Comparison of ENCODE assay signal across 17 cellular contexts in the genomic region with DNA sequence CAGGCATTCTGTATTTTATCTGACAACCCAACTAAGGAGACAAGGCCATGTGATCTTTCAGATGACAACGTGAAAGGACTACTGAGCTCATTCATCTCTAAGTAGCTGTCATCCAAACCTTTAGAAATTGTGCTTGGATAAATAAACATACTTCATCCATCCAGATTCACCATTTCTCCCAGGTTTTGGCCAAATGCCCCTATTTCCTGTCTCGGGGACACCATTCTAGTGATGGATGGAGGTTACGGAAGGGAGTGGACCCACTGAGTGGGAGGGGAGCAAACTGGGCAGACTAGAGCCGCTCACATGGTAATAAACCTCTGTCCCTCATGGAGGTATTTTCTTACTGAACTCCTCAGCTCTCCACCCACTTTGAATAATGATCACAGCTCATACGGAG.
DNase-seq lines count a peak whose midpoint lies in the region; ATAC-seq, FAIRE-seq and TF ChIP-seq lines count a peak whose summit lies in the region.
"Had no signal": no experiment of that assay in that cellular context is flagged by ENCODE, and none has a peak within 500 bp of the region (broad histone marks: within the 10 kb centered on the region; RNA-seq: fewer than 3 reads in every experiment).

No MANE protein-coding gene starts in this region.

- no peak overlapping the region for H3K9ac ChIP-seq in astrocyte (ENCODE audit: low read length)

- H3K9me3 Mint-ChIP-seq in activated naive CD4-positive, alpha-beta T cell treated with anti-CD3 and anti-CD28 coated beads, Interleukin-2, amount 50 U/mL, for 24 hours: no peaks in the 10 kb centered on the region
- H3K9me3 Mint-ChIP-seq in astrocyte (ENCODE audit: unreplicated experiment): peaks cover 3% of the 10 kb centered on the region

- H3K27me3 ChIP-seq in astrocyte (ENCODE audit: insufficient read depth, low read length) (no peaks in the 10 kb centered on the region), right lobe of liver (no peaks in the 10 kb centered on the region), suprapubic skin (no peaks in the 10 kb centered on the region)
- H3K27me3 ChIP-seq: heart right ventricle, spleen had no signal

- 66% methylated on average over 5 of the region's 5 CpGs for WGBS in right lobe of liver (ENCODE audit: insufficient coverage, low coverage, low lambda C conversion rate, missing lambda C conversion rate)
- 80% methylated on average over 5 of the region's 5 CpGs for WGBS in suprapubic skin

- H3K4me1 ChIP-seq in astrocyte (ENCODE audit: insufficient read depth, low read length) (peaks cover 13% of the 10 kb centered on the region), right lobe of liver (peaks cover 0 to 31% (median 8%) of the 10 kb centered on the region in 4 donors), suprapubic skin (peaks cover 38% of the 10 kb centered on the region)

- H3K27ac ChIP-seq in astrocyte (ENCODE audit: low read depth, low read length) (no peak overlapping the region), right lobe of liver (peak overlapping the region; percentile 88 to 96 (median 90)), suprapubic skin (peak overlapping the region; percentile 68)

- TF ChIP-seq CTCF in astrocyte (IDR thresholded peaks at IDR 0.05; ENCODE audit: insufficient read depth, low read depth, low read length): no peak
- TF ChIP-seq CTCF in right lobe of liver (IDR thresholded peaks at IDR 0.05): no peak
- no peak for TF ChIP-seq CTCF in suprapubic skin (IDR thresholded peaks at IDR 0.05)

- FAIRE-seq in astrocyte (lab: Jason Lieb, UNC): no peak
- FAIRE-seq: H54, keratinocyte had no signal

- no peaks in the 10 kb centered on the region for H3K36me3 ChIP-seq in astrocyte (ENCODE audit: insufficient read depth, low read length)
- peaks cover 0 to 28% (median 0%) of the 10 kb centered on the region in 4 donors for H3K36me3 ChIP-seq in right lobe of liver
- no peaks in the 10 kb centered on the region for H3K36me3 ChIP-seq in suprapubic skin
- H3K36me3 ChIP-seq: heart right ventricle, spleen had no signal

- H3K27me3 Mint-ChIP-seq in activated naive CD4-positive, alpha-beta T cell treated with anti-CD3 and anti-CD28 coated beads, Interleukin-2, amount 50 U/mL, for 24 hours: no peaks in the 10 kb centered on the region
- H3K27me3 Mint-ChIP-seq in astrocyte (ENCODE audit: low read depth, unreplicated experiment): peaks cover 24% of the 10 kb centered on the region

- no peak for ATAC-seq in right lobe of liver

- H4K20me1 ChIP-seq in astrocyte (ENCODE audit: insufficient read depth, low read length): no peaks in the 10 kb centered on the region

- peak overlapping the region; percentile 5 for H3K27ac Mint-ChIP-seq in activated naive CD4-positive, alpha-beta T cell treated with anti-CD3 and anti-CD28 coated beads, Interleukin-2, amount 50 U/mL, for 24 hours
- H3K27ac Mint-ChIP-seq in astrocyte (ENCODE audit: unreplicated experiment): no peak overlapping the region

- H3K9me3 ChIP-seq in astrocyte (ENCODE audit: insufficient read depth, low read depth, low read length) (no peaks in the 10 kb centered on the region), right lobe of liver (no peaks in the 10 kb centered on the region), suprapubic skin (no peaks in the 10 kb centered on the region)
- H3K9me3 ChIP-seq: heart right ventricle, spleen had no signal

- no peaks in the 10 kb centered on the region for H3K79me2 ChIP-seq in astrocyte (ENCODE audit: insufficient read depth, low read length)

- H3K4me2 ChIP-seq in astrocyte (ENCODE audit: low read length): no peak overlapping the region

- peaks cover 29% of the 10 kb centered on the region for H3K4me1 Mint-ChIP-seq in activated naive CD4-positive, alpha-beta T cell treated with anti-CD3 and anti-CD28 coated beads, Interleukin-2, amount 50 U/mL, for 24 hours
- peaks cover 3% of the 10 kb centered on the region for H3K4me1 Mint-ChIP-seq in astrocyte (ENCODE audit: low read depth, unreplicated experiment)

- TF ChIP-seq EP300 in suprapubic skin (IDR thresholded peaks at IDR 0.05): no peak

- no peaks in the 10 kb centered on the region for H3K36me3 Mint-ChIP-seq in activated naive CD4-positive, alpha-beta T cell treated with anti-CD3 and anti-CD28 coated beads, Interleukin-2, amount 50 U/mL, for 24 hours
- H3K36me3 Mint-ChIP-seq in astrocyte (ENCODE audit: low read depth, unreplicated experiment): no peaks in the 10 kb centered on the region

- no peak for DNase-seq in activated naive CD4-positive, alpha-beta T cell treated with anti-CD3 and anti-CD28 coated beads, Interleukin-2, amount 50 U/mL, for 16 hours
- DNase-seq in astrocyte (ENCODE audit: low read depth) (peak; percentile 49), right lobe of liver (no peak), suprapubic skin (ENCODE audit: low spot score in 2 of 2) (no peak), GDM1 (lab: John Stamatoyannopoulos, UW) (no peak), cerebellum (ENCODE audit: low spot score) (no peak), SW480 (ENCODE audit: low spot score) (no peak)
- DNase-seq: 8988T; activated CD4-positive, CD25-positive, alpha-beta regulatory T cell treated with anti-CD3 and anti-CD28 coated beads, Interleukin-2, amount 50 U/mL, for 72 hours; activated effector memory CD4-positive, alpha-beta T cell treated with anti-CD3 and anti-CD28 coated beads, Interleukin-2, amount 50 U/mL, for 16 hours; heart right ventricle; NCI-H1694; posterior cingulate gyrus; spleen had no signal

- TF ChIP-seq POLR2A in right lobe of liver (IDR thresholded peaks at IDR 0.05) (no peak), suprapubic skin (IDR thresholded peaks at IDR 0.05) (no peak)

- intact Hi-C loops in right lobe of liver (cut with DNase I): no loop called here

- H2AFZ ChIP-seq in astrocyte (ENCODE audit: low read depth, low read length): no peak overlapping the region

- no peak overlapping the region for H3K4me3 ChIP-seq in astrocyte (ENCODE audit: insufficient read depth, low read depth, low read length)
- no peak overlapping the region for H3K4me3 ChIP-seq in right lobe of liver
- H3K4me3 ChIP-seq in suprapubic skin: no peak overlapping the region
- H3K4me3 ChIP-seq: heart right ventricle had no signal

- H3K4me3 Mint-ChIP-seq in activated naive CD4-positive, alpha-beta T cell treated with anti-CD3 and anti-CD28 coated beads, Interleukin-2, amount 50 U/mL, for 24 hours: no peak overlapping the region
- H3K4me3 Mint-ChIP-seq in astrocyte (ENCODE audit: unreplicated experiment): no peak overlapping the region
